Comparison of ENCODE assay signal across 30 cellular contexts in the genomic region with DNA sequence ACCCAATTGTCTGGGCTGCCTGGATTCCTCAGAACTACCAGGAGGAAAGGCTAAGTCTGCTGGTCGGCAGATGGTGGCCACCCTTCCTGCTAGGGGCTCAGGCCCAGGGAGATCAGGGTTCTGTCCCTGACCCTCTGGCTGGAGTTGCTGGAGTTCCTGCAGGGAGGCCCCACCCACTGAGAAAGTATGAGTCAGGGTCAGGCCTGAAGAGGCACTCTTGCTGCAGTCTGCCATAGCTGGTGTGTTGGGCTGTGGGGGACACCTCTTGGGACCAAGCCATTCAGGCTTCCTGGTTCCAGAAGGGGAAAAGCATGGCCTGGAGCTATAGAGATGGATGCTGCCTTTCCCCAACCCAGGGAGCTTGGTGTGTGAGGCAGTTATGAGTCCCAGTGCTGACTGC. TPM values are rescaled to one million over a fixed set of nuclear protein-coding genes. Genes with fewer than 3 reads are reported as not detected.
"Had no signal": no experiment of that assay in that cellular context is flagged by ENCODE, and none has a peak within 500 bp of the region (broad histone marks: within the 10 kb centered on the region; RNA-seq: fewer than 3 reads in every experiment).

No MANE protein-coding gene starts in this region.

- H3K4me3 ChIP-seq: adrenal gland, body of pancreas, cardiac muscle cell, coronary artery, gastroesophageal sphincter, hepatocyte, pancreas, psoas muscle, right atrium auricular region, smooth muscle cell, suprapubic skin, tibial artery had no signal

- FAIRE-seq: keratinocyte, pancreas had no signal

- H3K36me3 ChIP-seq: adrenal gland, cardiac muscle cell, gastroesophageal sphincter, pancreas, right atrium auricular region, suprapubic skin, tibial artery had no signal

- DNase-seq: activated CD4-positive, alpha-beta memory T cell treated with anti-CD3 and anti-CD28 coated beads for 36 hours; activated CD4-positive, alpha-beta T cell treated with anti-CD3 and anti-CD28 coated beads, Interleukin-2, amount 10 ng/mL, durations not matched to agents 24 days and 14 days; activated CD4-positive, CD25-positive, alpha-beta regulatory T cell treated with anti-CD3 and anti-CD28 coated beads, Interleukin-2, amount 50 U/mL, for 72 hours; activated CD8-positive, alpha-beta memory T cell treated with anti-CD3 and anti-CD28 coated beads, Interleukin-2, amount 50 U/mL, for 4 hours; activated effector memory CD4-positive, alpha-beta T cell treated with anti-CD3 and anti-CD28 coated beads, Interleukin-2, amount 50 U/mL, for 16 hours; activated naive CD4-positive, alpha-beta T cell treated with anti-CD3 and anti-CD28 coated beads for 36 hours; activated naive CD8-positive, alpha-beta T cell treated with anti-CD3 and anti-CD28 coated beads for 36 hours; activated T-cell treated with anti-CD3 and anti-CD28 coated beads, Interleukin-2, amount 50 U/mL, for 1 hour; adrenal gland; aorta; body of pancreas; effector memory CD8-positive, alpha-beta T cell; left colon; midbrain; naive thymus-derived CD4-positive, alpha-beta T cell; nucleus accumbens; stimulated activated CD4-positive, alpha-beta T cell treated with anti-CD3 and anti-CD28 coated beads, Interleukin-2, amount 100 ng/mL, for 24 hours; tibial artery had no signal

- H3K4me2 ChIP-seq: hepatocyte, smooth muscle cell had no signal

- H3K9me3 ChIP-seq: adrenal gland, body of pancreas, gastroesophageal sphincter, pancreas, psoas muscle, right atrium auricular region, suprapubic skin, tibial artery had no signal

- H2AFZ ChIP-seq: hepatocyte had no signal

- H3K27ac ChIP-seq: adrenal gland, body of pancreas, cardiac muscle cell, coronary artery, gastroesophageal sphincter, hepatocyte, pancreas, psoas muscle, right atrium auricular region, suprapubic skin, tibial artery had no signal

- H3K4me1 ChIP-seq: adrenal gland, body of pancreas, gastroesophageal sphincter, pancreas, psoas muscle, right atrium auricular region, suprapubic skin, tibial artery had no signal

- H3K79me2 ChIP-seq: hepatocyte had no signal

- ATAC-seq: body of pancreas; effector memory CD8-positive, alpha-beta T cell; gastroesophageal sphincter; left colon; naive thymus-derived CD4-positive, alpha-beta T cell; pancreas; psoas muscle had no signal

- H3K27me3 ChIP-seq: adrenal gland, body of pancreas, cardiac muscle cell, gastroesophageal sphincter, hepatocyte, pancreas, right atrium auricular region, suprapubic skin, tibial artery had no signal

RNA-seq across cellular contexts. Expression of a gene that starts 40.4 kb away (rescaled TPM):
- total RNA-seq: activated CD4-positive, alpha-beta T cell treated with anti-CD3 and anti-CD28 coated beads, Interleukin-2, amount 10 ng/mL, durations not matched to agents 24 days and 14 days; activated CD8-positive, alpha-beta memory T cell treated with anti-CD3 and anti-CD28 coated beads for 36 hours; activated T-helper 1 cell treated with anti-CD3 and anti-CD28 coated beads, Interleukin-12 subunit alpha, Interleukin-12 subunit beta, Interleukin-2, Interleukin-4 antibody, amounts not matched to agents 30 ng/mL and 10 ng/mL and 1 ng/mL, durations not matched to agents 14 hours and 24 hours and 36 hours had no signal
